20 cellular contexts compared by ENCODE assay signal in genomic region chr2:236547725-236548124, GRCh38. TPM values are rescaled to one million over a fixed set of nuclear protein-coding genes. Genes with fewer than 3 reads are reported as not detected.
DNase-seq lines count a peak whose midpoint lies in the region; ATAC-seq and TF ChIP-seq lines count a peak whose summit lies in the region.
"Had no signal": no experiment of that assay in that cellular context is flagged by ENCODE, and none has a peak within 500 bp of the region (broad histone marks: within the 10 kb centered on the region; RNA-seq: fewer than 3 reads in every experiment).

No MANE protein-coding gene starts in this region.

- H3K27ac Mint-ChIP-seq in activated CD4-positive, alpha-beta T cell treated with anti-CD3 and anti-CD28 coated beads for 36 hours: peak overlapping the region; percentile 78
- H3K27ac Mint-ChIP-seq in CD8-positive, alpha-beta memory T cell: peak overlapping the region; percentile 87 to 97 (median 90)
- no peak overlapping the region for H3K27ac Mint-ChIP-seq in activated T-helper 17 cell treated with anti-CD3 and anti-CD28 coated beads, Interleukin-2, amount 50 U/mL, for 72 hours
- H3K27ac Mint-ChIP-seq in naive thymus-derived CD4-positive, alpha-beta T cell: peak overlapping the region; percentile 77 to 96 (median 92)
- H3K27ac Mint-ChIP-seq: neural progenitor cell had no signal

- H3K9me3 Mint-ChIP-seq in activated CD4-positive, alpha-beta T cell treated with anti-CD3 and anti-CD28 coated beads for 36 hours (ENCODE audit: low read depth): peaks cover 6% of the 10 kb centered on the region
- H3K9me3 Mint-ChIP-seq in CD8-positive, alpha-beta memory T cell: peaks cover 0 to 3% (median 0%) of the 10 kb centered on the region in 5 donors
- no peaks in the 10 kb centered on the region for H3K9me3 Mint-ChIP-seq in activated T-helper 17 cell treated with anti-CD3 and anti-CD28 coated beads, Interleukin-2, amount 50 U/mL, for 72 hours
- H3K9me3 Mint-ChIP-seq in naive thymus-derived CD4-positive, alpha-beta T cell: peaks cover 0 to 5% (median 0%) of the 10 kb centered on the region in 11 donors

- intact Hi-C loops in activated CD4-positive, alpha-beta T cell treated with anti-CD3 and anti-CD28 coated beads for 36 hours (cut with DNase I, micrococcal nuclease): no loop called here
- intact Hi-C loops in naive thymus-derived CD4-positive, alpha-beta T cell (cut with micrococcal nuclease): loop anchor here (2.0 to 10.0 kb wide), 3 partner anchors 35 to 1147 kb away; partner anchors contain the start of gene COPS8 (in 1 of the 2)

- H3K4me3 Mint-ChIP-seq in activated CD4-positive, alpha-beta T cell treated with anti-CD3 and anti-CD28 coated beads for 36 hours: no peak overlapping the region
- peak overlapping the region; percentile 8 to 64 (median 37) for H3K4me3 Mint-ChIP-seq in CD8-positive, alpha-beta memory T cell
- H3K4me3 Mint-ChIP-seq in activated T-helper 17 cell treated with anti-CD3 and anti-CD28 coated beads, Interleukin-2, amount 50 U/mL, for 72 hours: peak overlapping the region; percentile 86
- peak overlapping the region; percentile 31 to 83 (median 65) for H3K4me3 Mint-ChIP-seq in naive thymus-derived CD4-positive, alpha-beta T cell
- H3K4me3 Mint-ChIP-seq: neural progenitor cell had no signal

- H3K27me3 ChIP-seq in CD8-positive, alpha-beta memory T cell (ENCODE audit: insufficient read depth, low read length, poor library complexity, severe bottlenecking): no peaks in the 10 kb centered on the region
- no peaks in the 10 kb centered on the region for H3K27me3 ChIP-seq in naive thymus-derived CD4-positive, alpha-beta T cell (ENCODE audit: control insufficient read depth in 2 of 2, insufficient read depth in 2 of 2, low read length in 2 of 2)
- H3K27me3 ChIP-seq: body of pancreas, colonic mucosa, neural progenitor cell, tibial nerve had no signal

- ATAC-seq in activated CD4-positive, alpha-beta T cell treated with anti-CD3 and anti-CD28 coated beads for 36 hours: no peak
- ATAC-seq in activated T-helper 17 cell treated with anti-CD3 and anti-CD28 coated beads, Interleukin-2, amount 50 U/mL, for 72 hours (replicated peaks): no peak
- no peak for ATAC-seq in naive thymus-derived CD4-positive, alpha-beta T cell
- ATAC-seq in omental fat pad (ENCODE audit: low FRiP score): no peak
- ATAC-seq in HG03045 (IDR thresholded peaks at IDR 0.05; ENCODE audit: unreplicated experiment): no peak
- ATAC-seq: body of pancreas had no signal

- peaks cover 7% of the 10 kb centered on the region for H3K36me3 Mint-ChIP-seq in activated CD4-positive, alpha-beta T cell treated with anti-CD3 and anti-CD28 coated beads for 36 hours (ENCODE audit: low read depth)
- peaks cover 5 to 12% (median 5%) of the 10 kb centered on the region in 3 donors for H3K36me3 Mint-ChIP-seq in CD8-positive, alpha-beta memory T cell
- H3K36me3 Mint-ChIP-seq in activated T-helper 17 cell treated with anti-CD3 and anti-CD28 coated beads, Interleukin-2, amount 50 U/mL, for 72 hours (ENCODE audit: low read depth): no peaks in the 10 kb centered on the region
- H3K36me3 Mint-ChIP-seq in naive thymus-derived CD4-positive, alpha-beta T cell: peaks cover 5 to 57% (median 10%) of the 10 kb centered on the region in 5 donors
- H3K36me3 Mint-ChIP-seq: neural progenitor cell had no signal

- no peak overlapping the region for H3K27ac ChIP-seq in CD8-positive, alpha-beta memory T cell (ENCODE audit: low read depth, low read length)
- peak overlapping the region; percentile 72 for H3K27ac ChIP-seq in naive thymus-derived CD4-positive, alpha-beta T cell (ENCODE audit: low read depth, low read length)
- H3K27ac ChIP-seq: body of pancreas, colonic mucosa, neural progenitor cell had no signal

- DNase-seq in activated CD4-positive, alpha-beta T cell treated with anti-CD3 and anti-CD28 coated beads for 36 hours: no peak
- no peak for DNase-seq in activated CD4-positive, alpha-beta T cell treated with anti-CD3 and anti-CD28 coated beads, Interleukin-2, amount 50 U/mL, for 4 hours
- no peak for DNase-seq in CD8-positive, alpha-beta memory T cell
- DNase-seq in naive thymus-derived CD4-positive, alpha-beta T cell: no peak
- DNase-seq in omental fat pad (ENCODE audit: low spot score): no peak
- DNase-seq in NCI-H2171 treated with DMSO at 0.1 percent for 48 hours (lab: John Stamatoyannopoulos, UW): no peak
- DNase-seq: activated CD4-positive, alpha-beta T cell treated with anti-CD3 and anti-CD28 coated beads, Interleukin-2, amount 50 U/mL, for 1 hour; activated effector memory CD4-positive, alpha-beta T cell treated with anti-CD3 and anti-CD28 coated beads, Interleukin-2, amount 50 U/mL, for 16 hours; body of pancreas; C1 segment of cervical spinal cord; colonic mucosa; DMS53; NCI-H1436 treated with DMSO at 0.1 percent for 48 hours; NCI-H82; PC-3 had no signal

- H3K4me3 ChIP-seq in CD8-positive, alpha-beta memory T cell (ENCODE audit: low read length): no peak overlapping the region
- no peak overlapping the region for H3K4me3 ChIP-seq in naive thymus-derived CD4-positive, alpha-beta T cell (ENCODE audit: low read length)
- H3K4me3 ChIP-seq: body of pancreas, colonic mucosa, neural progenitor cell, tibial nerve had no signal

- peaks cover 90% of the 10 kb centered on the region for H3K4me1 Mint-ChIP-seq in activated CD4-positive, alpha-beta T cell treated with anti-CD3 and anti-CD28 coated beads for 36 hours
- peaks cover 88 to 95% (median 92%) of the 10 kb centered on the region in 3 donors for H3K4me1 Mint-ChIP-seq in CD8-positive, alpha-beta memory T cell
- H3K4me1 Mint-ChIP-seq in activated T-helper 17 cell treated with anti-CD3 and anti-CD28 coated beads, Interleukin-2, amount 50 U/mL, for 72 hours: peaks cover 71% of the 10 kb centered on the region
- peaks cover 76 to 94% (median 93%) of the 10 kb centered on the region in 7 donors for H3K4me1 Mint-ChIP-seq in naive thymus-derived CD4-positive, alpha-beta T cell

- H3K36me3 ChIP-seq in CD8-positive, alpha-beta memory T cell (ENCODE audit: insufficient read depth, low read length): no peaks in the 10 kb centered on the region
- H3K36me3 ChIP-seq in naive thymus-derived CD4-positive, alpha-beta T cell (ENCODE audit: control insufficient read depth in 2 of 3, insufficient read depth in 3 of 3, low read length in 3 of 3): no peaks in the 10 kb centered on the region
- H3K36me3 ChIP-seq: colonic mucosa, neural progenitor cell, tibial nerve had no signal

- POLR2A ChIA-PET in activated CD4-positive, alpha-beta T cell treated with anti-CD3 and anti-CD28 coated beads for 36 hours (lab: Charles Lee): no interaction called here
- POLR2A ChIA-PET in CD8-positive, alpha-beta memory T cell (lab: Charles Lee): interaction anchor here (0.9 to 1.5 kb wide), 2 partner anchors 10 to 11 kb away, joined by 4 to 6 read pairs; no protein-coding TSS in a partner anchor
- POLR2A ChIA-PET in naive thymus-derived CD4-positive, alpha-beta T cell (lab: Charles Lee): interaction anchor here (1.3 to 3.7 kb wide), 4 partner anchors 10 to 35 kb away, joined by 5 to 38 read pairs (median 14); partner anchors contain the start of gene ACKR3

- CTCF ChIA-PET in activated CD4-positive, alpha-beta T cell treated with anti-CD3 and anti-CD28 coated beads for 36 hours (lab: Charles Lee): interaction anchor here (0.6 to 2.5 kb wide), 4 partner anchors 11 to 636 kb away, joined by 5 to 15 read pairs (median 5); partner anchors contain the start of gene ACKR3
- CTCF ChIA-PET in CD8-positive, alpha-beta memory T cell (lab: Charles Lee): interaction anchor here (1.5 to 5.2 kb wide), 3 partner anchors 9 to 35 kb away, joined by 4 to 36 read pairs (median 23); partner anchors contain the start of gene ACKR3
- CTCF ChIA-PET in naive thymus-derived CD4-positive, alpha-beta T cell (lab: Charles Lee): interaction anchor here (1.1 to 1.9 kb wide), 3 partner anchors 22 to 34 kb away, joined by 3 to 13 read pairs (median 7); partner anchors contain the start of gene ACKR3

- H3K27me3 Mint-ChIP-seq in activated CD4-positive, alpha-beta T cell treated with anti-CD3 and anti-CD28 coated beads for 36 hours: no peaks in the 10 kb centered on the region
- no peaks in the 10 kb centered on the region for H3K27me3 Mint-ChIP-seq in CD8-positive, alpha-beta memory T cell
- H3K27me3 Mint-ChIP-seq in activated T-helper 17 cell treated with anti-CD3 and anti-CD28 coated beads, Interleukin-2, amount 50 U/mL, for 72 hours: no peaks in the 10 kb centered on the region
- no peaks in the 10 kb centered on the region for H3K27me3 Mint-ChIP-seq in naive thymus-derived CD4-positive, alpha-beta T cell

- peaks cover 82% of the 10 kb centered on the region for H3K4me1 ChIP-seq in CD8-positive, alpha-beta memory T cell (ENCODE audit: insufficient read depth, low read length)
- peaks cover 62 to 73% of the 10 kb centered on the region in 2 donors for H3K4me1 ChIP-seq in naive thymus-derived CD4-positive, alpha-beta T cell (ENCODE audit: control insufficient read depth in 2 of 2, insufficient read depth in 2 of 2, low read length in 2 of 2)
- H3K4me1 ChIP-seq: body of pancreas, colonic mucosa had no signal

- no peak for TF ChIP-seq CTCF in omental fat pad (IDR thresholded peaks at IDR 0.05)

- H3K9me3 ChIP-seq in CD8-positive, alpha-beta memory T cell (ENCODE audit: low read length): no peaks in the 10 kb centered on the region
- no peaks in the 10 kb centered on the region for H3K9me3 ChIP-seq in naive thymus-derived CD4-positive, alpha-beta T cell (ENCODE audit: control insufficient read depth in 2 of 3, low read length in 3 of 3)
- H3K9me3 ChIP-seq: body of pancreas, colonic mucosa had no signal

RNA-seq across cellular contexts. Expression of gene ACKR3, which starts 21.9 kb away (rescaled TPM):
- total RNA-seq in activated CD4-positive, alpha-beta T cell treated with anti-CD3 and anti-CD28 coated beads for 36 hours: 1 to 10 TPM; 1.2 to 2.4 TPM
- total RNA-seq in CD8-positive, alpha-beta memory T cell: 1 to 10 TPM in 1 of 2 experiments, under 1 TPM in 1; 0.90 to 1.6 TPM
- polyA plus RNA-seq in CD8-positive, alpha-beta memory T cell: 5.5 TPM
- total RNA-seq in activated T-helper 17 cell treated with anti-CD3 and anti-CD28 coated beads, Interleukin-2, amount 50 U/mL, for 72 hours: 1 to 10 TPM in 1 of 2 donors, under 1 TPM in 1; 0.86 to 1.7 TPM
- total RNA-seq in naive thymus-derived CD4-positive, alpha-beta T cell: 1 to 10 TPM; 2.8 to 6.2 (median 4.9) TPM
- 1 to 10 TPM; 4.0 to 4.1 TPM for polyA plus RNA-seq in naive thymus-derived CD4-positive, alpha-beta T cell
- 100 to 1,000 TPM in 1 of 4 donors, 10 to 100 TPM in 3; 22.9 to 115 (median 64.6) TPM for total RNA-seq in omental fat pad
- total RNA-seq: SK-MEL-5 had no signal

Comparison
In these comparisons a context has a peak if more than half of its experiments do, and no peak if none do; other contexts are left out.
1. intact Hi-C loops: an anchor here in naive thymus-derived CD4-positive, alpha-beta T cell (2.0 to 10.0 kb wide); none called in activated CD4-positive, alpha-beta T cell treated with anti-CD3 and anti-CD28 coated beads for 36 hours.